8 cellular contexts compared by ENCODE assay signal in the genomic region with DNA sequence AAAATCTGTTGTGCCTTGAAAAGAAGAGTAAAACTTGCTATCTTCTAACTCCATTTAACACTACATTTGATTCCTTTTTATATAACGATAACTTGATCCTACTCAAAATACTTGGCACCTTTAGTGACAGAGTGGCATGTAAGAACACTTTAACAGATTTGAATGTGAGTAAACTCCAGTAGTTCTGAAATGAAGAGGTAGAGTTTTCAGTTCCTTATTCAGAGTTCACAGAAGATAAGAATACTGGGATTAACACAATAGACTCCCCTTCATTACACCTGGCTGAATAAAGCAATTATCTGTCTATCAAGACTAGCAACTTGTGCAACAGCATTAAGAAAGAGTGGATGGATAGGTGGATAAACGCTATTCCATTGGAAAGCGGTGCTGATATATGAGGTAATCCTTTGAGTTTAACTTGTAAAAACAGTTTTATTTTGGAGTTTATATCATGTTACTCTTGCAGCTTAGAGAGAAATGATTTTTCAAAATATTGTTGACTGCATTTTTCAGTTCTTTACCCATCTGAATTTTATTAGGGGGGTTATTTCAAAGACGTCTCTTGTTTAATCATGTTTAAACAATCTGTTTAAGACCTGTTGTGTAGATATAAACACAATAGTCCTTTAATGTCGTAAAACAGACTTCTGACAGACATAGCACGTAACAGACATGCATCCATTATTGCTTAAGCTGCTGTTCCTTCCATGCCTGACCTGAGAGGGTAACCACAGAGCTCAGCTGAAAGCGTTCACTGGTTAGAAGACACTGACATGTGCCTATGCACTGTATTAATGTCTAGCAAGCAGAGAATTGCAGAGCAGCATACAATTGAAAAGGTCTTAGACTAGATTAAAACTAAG.
DNase-seq lines count a peak whose midpoint lies in the region; ATAC-seq and TF ChIP-seq lines count a peak whose summit lies in the region.

No MANE protein-coding gene starts in this region.

- DNase-seq in DND-41 (peak; percentile 20), foreskin fibroblast (peak; percentile 70 to 75), NK-92 (lab: John Stamatoyannopoulos, UW; ENCODE audit: unreplicated experiment) (no peak), NAMALWA (ENCODE audit: low spot score) (no peak), transverse colon (no peak), amygdala (lab: John Stamatoyannopoulos, UW) (no peak)
- DNase-seq in Jurkat, Clone E6-1 (ENCODE audit: low read depth, low spot score) = peak; percentile 73

- peaks cover 35% of the 10 kb centered on the region for H3K4me1 ChIP-seq in DND-41 (ENCODE audit: insufficient read depth, low read length)
- peaks cover 5 to 19% (median 15%) of the 10 kb centered on the region in 4 donors for H3K4me1 ChIP-seq in transverse colon

- in situ Hi-C loops in transverse colon (cut with MboI; ENCODE audit: low pct_ligation_motif_present in 1 of 4, low pct_unique_long_range_greater_than_20kb in 1 of 4, low sequenced_read_pairs in 3 of 4) = no loop called here

- H3K27ac ChIP-seq in DND-41 (ENCODE audit: low read length) (peak overlapping the region; percentile 51; the same call in 1 of the 2 replicates), transverse colon (no peak overlapping the region)

- no peak for TF ChIP-seq POLR2A in transverse colon (IDR thresholded peaks at IDR 0.05)

- TF ChIP-seq CTCF in DND-41 (IDR thresholded peaks at IDR 0.05; ENCODE audit: borderline replicate concordance, extremely low read depth, low read length, poor library complexity, severe bottlenecking) (no peak), foreskin fibroblast (IDR thresholded peaks at IDR 0.05; ENCODE audit: low read depth, low read length) (no peak), transverse colon (IDR thresholded peaks at IDR 0.05) (no peak)

- intact Hi-C loops in transverse colon (cut with DNase I; ENCODE audit: low total_unique reads) = no loop called here

- no peaks in the 10 kb centered on the region for H3K9me3 ChIP-seq in DND-41 (ENCODE audit: insufficient read depth, low read length, severe bottlenecking)
- H3K9me3 ChIP-seq in transverse colon = no peaks in the 10 kb centered on the region

- no peaks in the 10 kb centered on the region for H3K27me3 ChIP-seq in DND-41 (ENCODE audit: insufficient read depth, low read length, poor library complexity)
- H3K27me3 ChIP-seq in transverse colon = no peaks in the 10 kb centered on the region

- H3K79me2 ChIP-seq in DND-41 (ENCODE audit: insufficient read depth, low read length) = no peaks in the 10 kb centered on the region

- peaks cover 15% of the 10 kb centered on the region; the same call in 1 of the 2 replicates for H3K36me3 ChIP-seq in DND-41 (ENCODE audit: insufficient read depth, low read length)
- no peaks in the 10 kb centered on the region for H3K36me3 ChIP-seq in transverse colon

- H4K20me1 ChIP-seq in DND-41 (ENCODE audit: insufficient read depth, low read length) = no peaks in the 10 kb centered on the region

- ATAC-seq in DND-41 (ENCODE audit: insufficient read depth, low read depth) = peak; percentile 84
- ATAC-seq in GM21390 (IDR thresholded peaks at IDR 0.05; ENCODE audit: unreplicated experiment) = peak; percentile 82

- H3K4me2 ChIP-seq in DND-41 (ENCODE audit: insufficient read depth, low read length) = no peak overlapping the region

- WGBS in transverse colon (ENCODE audit: low coverage in 1 of 2), 2 donors = 40 to 54% methylated on average over 7 of the region's 7 CpGs

- H2AFZ ChIP-seq in DND-41 (ENCODE audit: low read depth, low read length) = no peak overlapping the region

- H3K4me3 ChIP-seq in DND-41 (ENCODE audit: low read depth in 1 of 2, low read length in 2 of 2) (no peak overlapping the region), foreskin fibroblast (ENCODE audit: low read depth in 1 of 2, low read length in 2 of 2) (no peak overlapping the region), transverse colon (no peak overlapping the region)
- no peak overlapping the region for H3K4me3 ChIP-seq in Jurkat, Clone E6-1 (ENCODE audit: low read length)

- TF ChIP-seq EP300 in transverse colon (IDR thresholded peaks at IDR 0.05; ENCODE audit: low read depth) = no peak

- no peak overlapping the region for H3K9ac ChIP-seq in DND-41 (ENCODE audit: low read depth, low read length)

Comparison
In these comparisons a context has a peak if more than half of its experiments do, and no peak if none do; other contexts are left out.
1. DNase-seq: peak in DND-41 (single experiment), Jurkat, Clone E6-1 (single experiment) and foreskin fibroblast (2 of 2); none in NK-92 (single experiment), NAMALWA (single experiment), transverse colon (single experiment) and amygdala (0 of 56).